In the genomic region with DNA sequence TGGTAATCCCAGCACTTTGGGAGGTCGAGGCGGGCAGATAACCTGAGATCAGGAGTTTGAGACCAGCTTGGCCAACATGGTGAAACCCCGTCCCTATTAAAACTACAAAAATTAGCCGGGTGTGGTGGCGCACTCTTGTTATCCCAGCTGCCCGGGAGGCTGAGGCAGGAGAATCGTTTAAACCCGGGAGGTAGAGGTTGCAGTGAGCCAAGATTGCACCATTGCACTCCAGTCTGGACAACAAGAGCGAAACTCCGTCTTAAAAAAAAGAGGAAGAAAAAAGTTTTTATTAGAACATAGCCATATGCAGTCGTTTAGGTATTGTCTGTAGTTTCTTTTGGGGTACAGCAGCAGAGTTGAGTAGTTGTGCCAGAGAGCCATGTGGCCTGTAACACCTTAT, we compare ENCODE assay signal across 12 cellular contexts. TPM values are rescaled to one million over a fixed set of nuclear protein-coding genes. Genes with fewer than 3 reads are reported as not detected.
DNase-seq lines count a peak whose midpoint lies in the region; ATAC-seq, FAIRE-seq and TF ChIP-seq lines count a peak whose summit lies in the region.
"Had no signal": no experiment of that assay in that cellular context is flagged by ENCODE, and none has a peak within 500 bp of the region (broad histone marks: within the 10 kb centered on the region; RNA-seq: fewer than 3 reads in every experiment).

No MANE protein-coding gene starts in this region.

- RAD21 ChIA-PET in GM12878 (lab: Charles Lee; ENCODE audit: unreplicated experiment): no interaction called here

- peak overlapping the region; percentile 54 for H3K4me3 Mint-ChIP-seq in activated T-cell treated with anti-CD3 and anti-CD28 coated beads, Interleukin-2, amount 50 U/mL, for 4 hours
- H3K4me3 Mint-ChIP-seq in activated T-cell treated with anti-CD3 and anti-CD28 coated beads, Interleukin-2, amount 50 U/mL, for 72 hours: peak overlapping the region in 1 of 2 donors; percentile 97

- no peaks in the 10 kb centered on the region for H3K27me3 ChIP-seq in GM12878 (replicated peaks in 1 of 2; ENCODE audit: control insufficient read depth in 2 of 2, insufficient read depth in 2 of 2, low read length in 1 of 2)
- no peaks in the 10 kb centered on the region for H3K27me3 ChIP-seq in stomach
- H3K27me3 ChIP-seq: cardiac muscle cell had no signal

- SMC1A ChIA-PET in GM12878 (lab: Charles Lee; ENCODE audit: uncharacterized antibody, unreplicated experiment): interaction anchor here (1.2 to 1.6 kb wide), 3 partner anchors 22 to 99 kb away, joined by 3 to 6 read pairs (median 4); no protein-coding TSS in a partner anchor

- H3K9ac ChIP-seq in GM12878 (ENCODE audit: control insufficient read depth, insufficient read depth, low read length): no peak overlapping the region; the same call in 1 of the 2 replicates

- H3K4me1 ChIP-seq in GM12878 (ENCODE audit: control insufficient read depth, insufficient read depth, low read length) (peaks cover 5% of the 10 kb centered on the region; the same call in 1 of the 2 replicates), stomach (peaks cover 22 to 72% (median 46%) of the 10 kb centered on the region in 4 donors)

- no peaks in the 10 kb centered on the region for H4K20me1 ChIP-seq in GM12878 (ENCODE audit: control insufficient read depth, insufficient read depth)

- no peak for TF ChIP-seq POLR2A in NB4 (IDR thresholded peaks at IDR 0.05; ENCODE audit: extremely low read depth, insufficient read length)
- no peak for TF ChIP-seq POLR2A in GM12878 (IDR thresholded peaks at IDR 0.05; ENCODE audit: low read depth, low read length)
- no peak for TF ChIP-seq POLR2A in stomach (IDR thresholded peaks at IDR 0.05)

- H2AFZ ChIP-seq in GM12878 (ENCODE audit: control insufficient read depth, low read depth, low read length): no peak overlapping the region

- H3K27ac ChIP-seq in GM12878 (ENCODE audit: control insufficient read depth, insufficient read depth) (no peak overlapping the region), stomach (peak overlapping the region; percentile 8 to 98 (median 97))
- H3K27ac ChIP-seq: cardiac muscle cell had no signal

- H3K27ac Mint-ChIP-seq in activated T-cell treated with anti-CD3 and anti-CD28 coated beads, Interleukin-2, amount 50 U/mL, for 72 hours: no peak overlapping the region

- no peak for FAIRE-seq in GM12878 (lab: Jason Lieb, UNC)

- BruUV-seq in GM12878 (replicated peaks; lab: Mats Ljungman, UMichigan): no TSS peak

- no peak for TF ChIP-seq RAD21 in GM12878 (IDR thresholded peaks at IDR 0.05; ENCODE audit: insufficient read depth, low read depth, low read length)

- 0 out of 4 replicates have a peak, but pooled peaks cover 0 to under 1% of the 10 kb centered on the region in 2 experiments for H3K36me3 ChIP-seq in GM12878 (ENCODE audit: control insufficient read depth in 2 of 2, insufficient read depth in 2 of 2, low read length in 1 of 2)
- peaks cover 0 to 4% (median 0%) of the 10 kb centered on the region in 4 donors for H3K36me3 ChIP-seq in stomach
- H3K36me3 ChIP-seq: cardiac muscle cell had no signal

- TF ChIP-seq CTCF in NB4 (IDR thresholded peaks at IDR 0.05; ENCODE audit: low read depth, low read length) (no peak), GM12878 (IDR thresholded peaks at IDR 0.05 in 2 of 3, conservative IDR thresholded peaks at IDR 0.05 in 1 of 3; ENCODE audit: control insufficient read depth in 2 of 3, extremely low read depth in 1 of 3, insufficient read depth in 1 of 3, low read depth in 3 of 3, low read length in 3 of 3) (no peak), stomach (IDR thresholded peaks at IDR 0.05) (no peak)

- in situ Hi-C loops in GM12878 (cut with MboI): no loop called here

- H3K79me2 ChIP-seq in GM12878 (ENCODE audit: control insufficient read depth, insufficient read depth, low read length): peaks cover 69% of the 10 kb centered on the region

- 41% methylated on average over 11 of the region's 11 CpGs for WGBS in GM12878 (ENCODE audit: insufficient coverage, insufficient replicate concordance, low lambda C conversion rate, missing lambda C conversion rate)
- 36 to 66% (median 56%) methylated on average over 11 of the region's 11 CpGs for WGBS in stomach, 5 donors

- no peaks in the 10 kb centered on the region for H3K9me3 Mint-ChIP-seq in activated T-cell treated with anti-CD3 and anti-CD28 coated beads, Interleukin-2, amount 50 U/mL, for 4 hours
- H3K9me3 Mint-ChIP-seq in activated T-cell treated with anti-CD3 and anti-CD28 coated beads, Interleukin-2, amount 50 U/mL, for 72 hours: no peaks in the 10 kb centered on the region

- intact Hi-C loops in GM12878 (cut with micrococcal nuclease; ENCODE audit: unreplicated experiment) (loop anchor here (5.0 kb wide), 1 partner anchor 54 kb away; no protein-coding TSS in a partner anchor), stomach (cut with DNase I; ENCODE audit: low total_unique reads) (no loop called here)

- peaks cover 63% of the 10 kb centered on the region for H3K4me1 Mint-ChIP-seq in activated T-cell treated with anti-CD3 and anti-CD28 coated beads, Interleukin-2, amount 50 U/mL, for 4 hours (ENCODE audit: low read depth)
- H3K4me1 Mint-ChIP-seq in activated T-cell treated with anti-CD3 and anti-CD28 coated beads, Interleukin-2, amount 50 U/mL, for 72 hours (ENCODE audit: low read depth): peaks cover 79% of the 10 kb centered on the region

- no peaks in the 10 kb centered on the region for H3K27me3 Mint-ChIP-seq in activated T-cell treated with anti-CD3 and anti-CD28 coated beads, Interleukin-2, amount 50 U/mL, for 4 hours (ENCODE audit: low read depth)
- no peaks in the 10 kb centered on the region for H3K27me3 Mint-ChIP-seq in activated T-cell treated with anti-CD3 and anti-CD28 coated beads, Interleukin-2, amount 50 U/mL, for 72 hours (ENCODE audit: low read depth)

- ATAC-seq in activated T-cell treated with anti-CD3 and anti-CD28 coated beads, Interleukin-2, amount 50 U/mL, for 4 hours: no peak
- no peak for ATAC-seq in activated T-cell treated with anti-CD3 and anti-CD28 coated beads, Interleukin-2, amount 50 U/mL, for 72 hours (replicated peaks in 1 of 2)
- peak; percentile 12 for ATAC-seq in GM12878

- DNase-seq in activated T-cell treated with anti-CD3 and anti-CD28 coated beads, Interleukin-2, amount 50 U/mL, for 4 hours: no peak
- no peak for DNase-seq in activated T-cell treated with anti-CD3 and anti-CD28 coated beads, Interleukin-2, amount 50 U/mL, for 72 hours
- peak; percentile 71 for DNase-seq in NB4 (ENCODE audit: low read depth)
- no peak for DNase-seq in GM12878 (ENCODE audit: low read depth, low spot score)
- no peak for DNase-seq in stomach
- no peak for DNase-seq in NCI-H1092 treated with DMSO at 0.1 percent for 48 hours (lab: John Stamatoyannopoulos, UW)
- DNase-seq in SW 1271 (lab: John Stamatoyannopoulos, UW): no peak
- DNase-seq in NCI-H187 treated with DMSO at 0.1 percent for 48 hours (lab: John Stamatoyannopoulos, UW): no peak
- DNase-seq: islet precursor cell, NCI-H2029 treated with DMSO at 0.1 percent for 48 hours, posterior cingulate gyrus had no signal

- H3K4me2 ChIP-seq in GM12878 (ENCODE audit: control insufficient read depth, insufficient read depth): peak overlapping the region; percentile 52

- CTCF ChIA-PET in GM12878 (lab: Yijun Ruan, JAX): interaction anchor here (0.7 to 1.6 kb wide), 5 partner anchors 16 to 596 kb away, joined by 3 to 5 read pairs (median 4); no protein-coding TSS in a partner anchor

- H3K9me3 ChIP-seq in GM12878 (replicated peaks; ENCODE audit: control insufficient read depth, insufficient read depth, low read length) (no peaks in the 10 kb centered on the region), stomach (no peaks in the 10 kb centered on the region)

- no peak for TF ChIP-seq EP300 in GM12878 (IDR thresholded peaks at IDR 0.05; ENCODE audit: borderline replicate concordance in 1 of 2, control insufficient read depth in 1 of 2, low read depth in 2 of 2, low read length in 2 of 2)
- no peak for TF ChIP-seq EP300 in stomach (IDR thresholded peaks at IDR 0.05)

- POLR2A ChIA-PET in GM12878 (lab: Charles Lee): interaction anchor here (0.7 to 0.8 kb wide), 3 partner anchors 134 to 247 kb away, joined by 3 to 6 read pairs (median 5); no protein-coding TSS in a partner anchor

- peak overlapping the region; percentile 79 for H3K4me3 ChIP-seq in NB4 (ENCODE audit: low read depth, low read length)
- H3K4me3 ChIP-seq in GM12878: peak overlapping the region; percentile 93
- peak overlapping the region in 3 of 4 donors; percentile 78 to 94 (median 83) for H3K4me3 ChIP-seq in stomach

- peaks cover 10% of the 10 kb centered on the region for H3K36me3 Mint-ChIP-seq in activated T-cell treated with anti-CD3 and anti-CD28 coated beads, Interleukin-2, amount 50 U/mL, for 4 hours (ENCODE audit: insufficient read depth)
- H3K36me3 Mint-ChIP-seq in activated T-cell treated with anti-CD3 and anti-CD28 coated beads, Interleukin-2, amount 50 U/mL, for 72 hours (ENCODE audit: insufficient read depth in 2 of 2): peaks cover 0 to 3% of the 10 kb centered on the region in 2 donors

TF ChIP-seq in GM12878, 131 proteins besides CTCF, POLR2A, EP300 and RAD21 (continues in another document):
- TF ChIP-seq EED (IDR thresholded peaks at IDR 0.05; ENCODE audit: low read depth): 0 out of 2 replicates have a peak, but pooled peaks have one; percentile 13
- TF ChIP-seq PML (IDR thresholded peaks at IDR 0.05; ENCODE audit: low read length): no peak

RNA-seq across cellular contexts. Expression of a gene that starts 2.0 kb away (rescaled TPM):
- 10 to 100 TPM; 45.0 to 54.2 (median 46.8) TPM for total RNA-seq in activated T-cell treated with anti-CD3 and anti-CD28 coated beads, Interleukin-2, amount 50 U/mL, for 4 hours
- total RNA-seq in activated T-cell treated with anti-CD3 and anti-CD28 coated beads, Interleukin-2, amount 50 U/mL, for 72 hours: 10 to 100 TPM; 37.0 to 43.5 TPM
- total RNA-seq in GM12878 (2013; cell fraction: nucleolus; rRNA removed): 71.1 and 80.0 TPM in 2 replicates
- total RNA-seq in GM12878 (2014; rRNA removed) (32.4 and 36.4 TPM in 2 replicates), GM12878 (2014; rRNA removed; fragmentation: Illumina TruSeq; extraction: Trizol) (51.5 and 52.1 TPM in 2 replicates), GM12878 (2021) (56.7 and 65.0 TPM in 2 replicates), stomach (100 to 1,000 TPM in 1 of 5 donors, 10 to 100 TPM in 3, 1 to 10 TPM in 1; 2.9 to 185 (median 29.5) TPM)
- 24.0 TPM for polyA plus RNA-seq in GM12878 (2011; ENCODE audit: low read depth)
- polyA plus RNA-seq in GM12878 (2011; rRNA removed) (55.5 and 68.1 TPM in 2 replicates), GM12878 (2014; fragmentation: Illumina TruSeq; extraction: Trizol) (57.6 and 71.9 TPM in 2 replicates), GM12878 (2014; fragmentation: Nextera tagmentation; extraction: Ambion mirVana) (10 to 100 TPM; 15.4 to 18.2 TPM), GM12878 (2014; rRNA removed) (34.5 and 43.5 TPM in 2 replicates), GM12878 (2016; fragmentation: Nextera tagmentation; extraction: Ambion mirVana) (10 to 100 TPM in 1 of 2 experiments, 1 to 10 TPM in 1; 8.6 to 10.3 TPM), stomach (10 to 100 TPM; 22.4 to 41.4 (median 24.4) TPM)
- polyA plus RNA-seq in GM12878 (2011; cell fraction: cytosol; rRNA removed): 32.4 and 37.7 TPM in 2 replicates
- 22.6 and 26.6 TPM in 2 replicates for polyA plus RNA-seq in GM12878 (2011; cell fraction: nucleus; rRNA removed)
- polyA plus RNA-seq in GM12878 (2012): 25.8 and 31.8 TPM in 2 replicates
- polyA minus RNA-seq in GM12878 (2011; rRNA and poly(A)+ RNA removed): 47.2 and 50.3 TPM in 2 replicates
- polyA minus RNA-seq in GM12878 (2011; cell fraction: cytosol; rRNA and poly(A)+ RNA removed): 15.9 and 16.9 TPM in 2 replicates
- 16.0 and 26.6 TPM in 2 replicates for polyA minus RNA-seq in GM12878 (2011; cell fraction: nucleus; rRNA and poly(A)+ RNA removed)
